27 cellular contexts compared by ENCODE assay signal in the genomic region with DNA sequence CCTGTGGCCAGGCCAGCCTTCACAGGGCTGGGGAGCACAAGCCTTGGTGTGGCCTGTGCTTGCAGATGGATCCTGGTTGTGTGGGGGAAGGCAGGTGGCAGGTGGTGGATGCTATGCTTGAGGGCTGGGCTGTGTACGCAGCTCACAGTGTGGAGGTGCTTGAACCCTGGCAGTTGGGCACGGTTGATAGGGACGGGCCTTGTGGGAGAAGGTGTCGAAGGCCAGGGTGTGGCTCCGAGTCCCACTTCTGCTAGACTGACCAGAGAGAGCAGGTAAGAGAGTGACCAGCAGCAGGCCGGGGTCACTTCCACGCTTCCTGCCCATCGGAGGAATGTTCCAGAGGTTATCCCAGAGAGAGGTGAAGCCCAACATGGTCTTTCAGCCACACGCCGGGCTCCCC.
DNase-seq lines count a peak whose midpoint lies in the region; ATAC-seq and TF ChIP-seq lines count a peak whose summit lies in the region.
"Had no signal": no experiment of that assay in that cellular context is flagged by ENCODE, and none has a peak within 500 bp of the region (broad histone marks: within the 10 kb centered on the region; RNA-seq: fewer than 3 reads in every experiment).

No MANE protein-coding gene starts in this region.

- H3K9ac ChIP-seq in neural progenitor cell = no peak overlapping the region

- TF ChIP-seq CTCF in heart left ventricle (IDR thresholded peaks at IDR 0.05) (no peak), neural progenitor cell (IDR thresholded peaks at IDR 0.05) (no peak)

- H3K9me3 ChIP-seq in heart left ventricle (no peaks in the 10 kb centered on the region), neural progenitor cell (ENCODE audit: low read depth) (no peaks in the 10 kb centered on the region), aorta (ENCODE audit: control insufficient read depth, low read length) (no peaks in the 10 kb centered on the region)
- H3K9me3 ChIP-seq: A549, SJCRH30, suprapubic skin had no signal

- peaks cover 0 to 71% (median 42%) of the 10 kb centered on the region in 12 donors for H3K4me1 ChIP-seq in heart left ventricle
- peaks cover 6% of the 10 kb centered on the region for H3K4me1 ChIP-seq in neural progenitor cell
- no peaks in the 10 kb centered on the region for H3K4me1 ChIP-seq in aorta (ENCODE audit: control insufficient read depth in 1 of 2, insufficient read depth in 2 of 2, low read length in 2 of 2)
- H3K4me1 ChIP-seq: A549, SJCRH30, suprapubic skin had no signal

- TF ChIP-seq POLR2A in heart left ventricle (IDR thresholded peaks at IDR 0.05) = no peak

- no peaks in the 10 kb centered on the region for H4K20me1 ChIP-seq in neural progenitor cell (ENCODE audit: low read depth)

- WGBS in heart left ventricle, 4 donors = 88 to 94% (median 92%) methylated on average over 10 of the region's 10 CpGs
- WGBS in aorta, 2 donors = 91 to 94% methylated on average over 10 of the region's 10 CpGs

- H3K4me1 Mint-ChIP-seq in neural progenitor cell = peaks cover 24% of the 10 kb centered on the region
- H3K4me1 Mint-ChIP-seq: activated T-helper 17 cell treated with anti-CD3 and anti-CD28 coated beads, Interleukin-2, amount 50 U/mL, for 72 hours; natural killer cell had no signal

- H3K36me3 ChIP-seq in heart left ventricle = peaks cover 0 to 6% (median 0%) of the 10 kb centered on the region in 9 donors
- no peaks in the 10 kb centered on the region for H3K36me3 ChIP-seq in neural progenitor cell
- H3K36me3 ChIP-seq in aorta (ENCODE audit: control insufficient read depth in 1 of 2, insufficient read depth in 2 of 2, low read length in 1 of 2) = no peaks in the 10 kb centered on the region
- H3K36me3 ChIP-seq: SJCRH30, suprapubic skin had no signal

- intact Hi-C loops in heart left ventricle (cut with DNase I) (no loop called here), cardiac septum (cut with DNase I) (no loop called here), left ventricle myocardium superior (cut with micrococcal nuclease) (no loop called here), aorta (cut with DNase I) (no loop called here)

- H3K4me3 ChIP-seq in heart left ventricle (no peak overlapping the region), neural progenitor cell (no peak overlapping the region), aorta (ENCODE audit: low read length in 2 of 2) (no peak overlapping the region)
- H3K4me3 ChIP-seq: A549, SJCRH30, suprapubic skin had no signal

- no peaks in the 10 kb centered on the region for H3K79me2 ChIP-seq in neural progenitor cell (ENCODE audit: low read depth)

- H3K4me3 Mint-ChIP-seq in neural progenitor cell = no peak overlapping the region
- H3K4me3 Mint-ChIP-seq: activated CD8-positive, alpha-beta T cell treated with anti-CD3 and anti-CD28 coated beads, Interleukin-2, amount 10 ng/mL, durations not matched to agents 7 days and 5 days; activated T-helper 17 cell treated with anti-CD3 and anti-CD28 coated beads, Interleukin-2, amount 50 U/mL, for 72 hours; CD4-positive, alpha-beta T cell; mesothelial cell of epicardium; natural killer cell had no signal

- DNase-seq in heart left ventricle (no peak), cardiac septum (ENCODE audit: low spot score) (no peak), left ventricle myocardium superior (no peak), neural progenitor cell (ENCODE audit: low spot score) (no peak), aorta (no peak), GDM1 (lab: John Stamatoyannopoulos, UW) (no peak), DMS 273 (lab: John Stamatoyannopoulos, UW; ENCODE audit: unreplicated experiment) (no peak)
- DNase-seq: activated CD4-positive, alpha-beta T cell treated with anti-CD3 and anti-CD28 coated beads for 4 hours; activated CD8-positive, alpha-beta T cell treated with anti-CD3 and anti-CD28 coated beads, Interleukin-2, amount 10 ng/mL, durations not matched to agents 7 days and 5 days; activated naive CD4-positive, alpha-beta T cell treated with anti-CD3 and anti-CD28 coated beads, Interleukin-2, amount 50 U/mL, for 16 hours; amniotic stem cell; CD4-positive, alpha-beta T cell; Kasumi-1; natural killer cell; NCI-H1417 treated with DMSO at 0.1 percent for 48 hours; NCI-H2029 treated with DMSO at 0.1 percent for 48 hours; NCI-H226; NCI-H748 treated with DMSO at 0.1 percent for 48 hours; SJCRH30; stimulated activated naive CD4-positive, alpha-beta T cell; SW 1271 had no signal

- ATAC-seq in heart left ventricle = peak in 1 of 4 donors; percentile 6
- ATAC-seq in left ventricle myocardium superior = peak; percentile 2
- peak; percentile 53 for ATAC-seq in aorta (ENCODE audit: low FRiP score)
- no peak for ATAC-seq in HG03097 (IDR thresholded peaks at IDR 0.05; ENCODE audit: low FRiP score, unreplicated experiment)
- ATAC-seq: A549; activated CD8-positive, alpha-beta T cell treated with anti-CD3 and anti-CD28 coated beads, Interleukin-2, amount 10 ng/mL, durations not matched to agents 7 days and 5 days; activated T-helper 17 cell treated with anti-CD3 and anti-CD28 coated beads, Interleukin-2, amount 50 U/mL, for 72 hours; natural killer cell had no signal

- H3K27me3 ChIP-seq in heart left ventricle (no peaks in the 10 kb centered on the region), neural progenitor cell (no peaks in the 10 kb centered on the region), aorta (ENCODE audit: control insufficient read depth in 1 of 2, insufficient read depth in 2 of 2, low read length in 1 of 2) (no peaks in the 10 kb centered on the region)
- H3K27me3 ChIP-seq: SJCRH30, suprapubic skin had no signal

- H3K27ac ChIP-seq in heart left ventricle = peak overlapping the region in 9 of 12 donors; percentile 23 to 76 (median 55)
- no peak overlapping the region for H3K27ac ChIP-seq in neural progenitor cell
- peak overlapping the region; percentile 7 to 18 for H3K27ac ChIP-seq in aorta (ENCODE audit: low read depth in 1 of 2, low read length in 2 of 2)
- H3K27ac ChIP-seq: A549, SJCRH30, suprapubic skin, VCaP had no signal

- H3K27ac Mint-ChIP-seq in neural progenitor cell = peak overlapping the region; percentile 85
- H3K27ac Mint-ChIP-seq: activated CD8-positive, alpha-beta T cell treated with anti-CD3 and anti-CD28 coated beads, Interleukin-2, amount 10 ng/mL, durations not matched to agents 7 days and 5 days; activated T-helper 17 cell treated with anti-CD3 and anti-CD28 coated beads, Interleukin-2, amount 50 U/mL, for 72 hours; CD4-positive, alpha-beta T cell; mesothelial cell of epicardium; natural killer cell had no signal

- peaks cover 1% of the 10 kb centered on the region for H3K9me3 Mint-ChIP-seq in neural progenitor cell
- H3K9me3 Mint-ChIP-seq: activated T-helper 17 cell treated with anti-CD3 and anti-CD28 coated beads, Interleukin-2, amount 50 U/mL, for 72 hours; CD4-positive, alpha-beta T cell; mesothelial cell of epicardium; natural killer cell had no signal

- peaks cover 3% of the 10 kb centered on the region for H3K27me3 Mint-ChIP-seq in neural progenitor cell (ENCODE audit: insufficient read depth, low read depth)

- no peak overlapping the region for H3K4me2 ChIP-seq in neural progenitor cell
- H3K4me2 ChIP-seq: A549 had no signal

- H2AFZ ChIP-seq in neural progenitor cell (replicated peaks) = no peak overlapping the region

- no peaks in the 10 kb centered on the region for H3F3A ChIP-seq in neural progenitor cell (ENCODE audit: low read depth)

- no peaks in the 10 kb centered on the region for H3K36me3 Mint-ChIP-seq in neural progenitor cell
- H3K36me3 Mint-ChIP-seq: natural killer cell had no signal
